In genomic region chr15:69462030-69462492, GRCh38 we compare ENCODE assay signal across 8 cellular contexts. TPM values are rescaled to one million over a fixed set of nuclear protein-coding genes. Genes with fewer than 3 reads are reported as not detected.
DNase-seq lines count a peak whose midpoint lies in the region; ATAC-seq, FAIRE-seq and TF ChIP-seq lines count a peak whose summit lies in the region.

No MANE protein-coding gene starts in this region.

- peak overlapping the region; percentile 90 for H3K4me2 ChIP-seq in astrocyte (ENCODE audit: low read length)

- peaks cover 6% of the 10 kb centered on the region for H3K36me3 Mint-ChIP-seq in astrocyte (ENCODE audit: low read depth, unreplicated experiment)

- in situ Hi-C loops in GM13976 (cut with MboI; ENCODE audit: low sequenced_read_pairs, unreplicated experiment): no loop called here

- no peaks in the 10 kb centered on the region for H3K9me3 ChIP-seq in astrocyte (ENCODE audit: insufficient read depth, low read depth, low read length)
- H3K9me3 ChIP-seq in thymus (ENCODE audit: control insufficient read depth): no peaks in the 10 kb centered on the region

- H3K9ac ChIP-seq in astrocyte (ENCODE audit: low read length): peak overlapping the region; percentile 87

- H3K4me3 ChIP-seq in astrocyte (ENCODE audit: insufficient read depth, low read depth, low read length) (peak overlapping the region; percentile 65), thymus (ENCODE audit: low read length) (peak overlapping the region; percentile 59)

- H4K20me1 ChIP-seq in astrocyte (ENCODE audit: insufficient read depth, low read length): peaks cover 8% of the 10 kb centered on the region

- H3K4me1 Mint-ChIP-seq in astrocyte (ENCODE audit: low read depth, unreplicated experiment): peaks cover 8% of the 10 kb centered on the region

- TF ChIP-seq CTCF in astrocyte (IDR thresholded peaks at IDR 0.05; ENCODE audit: insufficient read depth, low read depth, low read length) (no peak), GM13976 (IDR thresholded peaks at IDR 0.05; ENCODE audit: borderline replicate concordance, control extremely low read depth, extremely low read depth, insufficient read depth, missing control alignments) (no peak)

- H3K36me3 ChIP-seq in astrocyte (ENCODE audit: insufficient read depth, low read length): peaks cover 3% of the 10 kb centered on the region
- no peaks in the 10 kb centered on the region for H3K36me3 ChIP-seq in thymus (ENCODE audit: control insufficient read depth, insufficient read depth)

- intact Hi-C loops in left colon (cut with DNase I, micrococcal nuclease): no loop called here

- H3K4me1 ChIP-seq in astrocyte (ENCODE audit: insufficient read depth, low read length) (peaks cover 14% of the 10 kb centered on the region), thymus (ENCODE audit: control insufficient read depth, insufficient read depth, low read length) (peaks cover 4% of the 10 kb centered on the region)

- no peak for FAIRE-seq in astrocyte (lab: Jason Lieb, UNC)

- no peak overlapping the region for H3K27ac ChIP-seq in astrocyte (ENCODE audit: low read depth, low read length)
- no peak overlapping the region for H3K27ac ChIP-seq in thymus (ENCODE audit: low read depth)

- DNase-seq in CD1c-positive myeloid dendritic cell (ENCODE audit: extremely low spot score) (peak; percentile 39), astrocyte (ENCODE audit: low read depth) (no peak), left colon (peak; percentile 56 to 72), NCI-H524 (lab: John Stamatoyannopoulos, UW) (no peak), GM13976 (ENCODE audit: low spot score) (no peak)

- 79% methylated on average over 23 of the region's 23 CpGs for WGBS in thymus

- no peaks in the 10 kb centered on the region for H3K27me3 Mint-ChIP-seq in astrocyte (ENCODE audit: low read depth, unreplicated experiment)

- H3K9me3 Mint-ChIP-seq in astrocyte (ENCODE audit: unreplicated experiment): no peaks in the 10 kb centered on the region

- ATAC-seq in HG03045 (IDR thresholded peaks at IDR 0.05; ENCODE audit: unreplicated experiment) (peak; percentile 9), left colon (peak; percentile 41), HG03439 (IDR thresholded peaks at IDR 0.05; ENCODE audit: unreplicated experiment) (no peak)

- H2AFZ ChIP-seq in astrocyte (ENCODE audit: low read depth, low read length): peak overlapping the region; percentile 61

- no peaks in the 10 kb centered on the region for H3K27me3 ChIP-seq in astrocyte (ENCODE audit: insufficient read depth, low read length)
- H3K27me3 ChIP-seq in thymus (ENCODE audit: control insufficient read depth, insufficient read depth): no peaks in the 10 kb centered on the region

- H3K27ac Mint-ChIP-seq in astrocyte (ENCODE audit: unreplicated experiment): no peak overlapping the region

- no peak overlapping the region for H3K4me3 Mint-ChIP-seq in astrocyte (ENCODE audit: unreplicated experiment)

- H3K79me2 ChIP-seq in astrocyte (ENCODE audit: insufficient read depth, low read length): peaks cover 4% of the 10 kb centered on the region

RNA-seq across cellular contexts. Expression of gene RPLP1, which starts 9.4 kb away (rescaled TPM):
- total RNA-seq in astrocyte (1,331 and 1,465 TPM in 2 replicates), left colon (1,000 to 10,000 TPM; 1,228 to 1,338 TPM)
- polyA plus RNA-seq in thymus: 2,341 TPM

RNA-seq across cellular contexts. Expression of gene KIF23, which starts 47.9 kb away (rescaled TPM):
- 8.1 and 11.8 TPM in 2 replicates for total RNA-seq in astrocyte
- total RNA-seq in left colon: 1 to 10 TPM; 4.0 to 8.7 TPM
- 2.9 TPM for polyA plus RNA-seq in thymus

Comparison
In these comparisons a context has a peak if more than half of its experiments do, and no peak if none do; other contexts are left out.
1. DNase-seq: peak in CD1c-positive myeloid dendritic cell (single experiment) and left colon (2 of 2); none in astrocyte (single experiment), NCI-H524 (0 of 2) and GM13976 (single experiment).